Comparison of ENCODE assay signal across 6 cellular contexts in the genomic region with DNA sequence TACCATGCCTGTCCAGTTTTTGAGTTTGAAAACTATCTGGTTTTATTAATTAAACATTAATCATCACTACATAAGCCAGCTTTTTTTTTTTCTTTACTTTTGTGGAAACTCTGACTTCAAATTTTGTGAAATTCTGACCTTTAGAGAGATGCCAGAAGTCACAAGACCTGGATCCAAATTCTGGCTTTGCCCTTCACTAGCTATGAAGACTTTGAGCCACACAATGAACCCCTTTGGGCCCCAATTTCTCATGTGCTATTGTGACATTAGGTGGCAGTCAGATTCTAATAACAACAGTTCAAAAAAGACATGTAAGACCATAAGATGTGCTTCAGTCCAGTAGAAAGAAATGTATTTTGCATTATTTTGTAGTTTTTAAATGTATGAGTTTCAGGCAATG.
"Had no signal": no experiment of that assay in that cellular context is flagged by ENCODE, and none has a peak within 500 bp of the region (broad histone marks: within the 10 kb centered on the region; RNA-seq: fewer than 3 reads in every experiment).

No MANE protein-coding gene starts in this region.

- DNase-seq: GDM1, GF-D8 had no signal

- FAIRE-seq: G401.6, GM12891, GM12892, GM18507 had no signal
